10 cellular contexts compared by ENCODE assay signal in genomic region chr7:27032843-27033242, GRCh38.
A peak's percentile ranks its signal among the peaks of the same experiment; 100 is the strongest.
DNase-seq lines count a peak whose midpoint lies in the region; ATAC-seq and TF ChIP-seq lines count a peak whose summit lies in the region.
"Had no signal": no experiment of that assay in that cellular context is flagged by ENCODE, and none has a peak within 500 bp of the region (broad histone marks: within the 10 kb centered on the region; RNA-seq: fewer than 3 reads in every experiment).

No MANE protein-coding gene starts in this region.

- intact Hi-C loops in upper lobe of right lung (cut with DNase I) = no loop called here

- in situ Hi-C loops in G401 (cut with HindIII; ENCODE audit: low sequenced_read_pairs) (no loop called here), brain microvascular endothelial cell (cut with HindIII; ENCODE audit: low pct_ligation_motif_present, low sequenced_read_pairs) (no loop called here)

- H3K4me1 ChIP-seq in upper lobe of right lung = peaks cover 8% of the 10 kb centered on the region

- no peak for ATAC-seq in upper lobe of right lung
- ATAC-seq in GM18909 (IDR thresholded peaks at IDR 0.05; ENCODE audit: poor library complexity, unreplicated experiment) = no peak
- ATAC-seq: right lobe of liver had no signal

- no peak for TF ChIP-seq CTCF in brain microvascular endothelial cell (IDR thresholded peaks at IDR 0.05; ENCODE audit: low read depth, low read length, missing control alignments)
- no peak for TF ChIP-seq CTCF in upper lobe of right lung (IDR thresholded peaks at IDR 0.05)

- H3K4me3 ChIP-seq in brain microvascular endothelial cell (ENCODE audit: low read depth, low read length) (no peak overlapping the region), upper lobe of right lung (no peak overlapping the region)
- H3K4me3 ChIP-seq: right lobe of liver had no signal

- no peaks in the 10 kb centered on the region for H3K9me3 ChIP-seq in upper lobe of right lung
- H3K9me3 ChIP-seq: Caco-2, right lobe of liver had no signal

- DNase-seq in Ammon's horn (ENCODE audit: low spot score) = peak; percentile 23
- peak; percentile 16 for DNase-seq in G401 (ENCODE audit: low spot score)
- peak; percentile 55 for DNase-seq in NCI-H2107 (lab: John Stamatoyannopoulos, UW)
- peak; percentile 17 for DNase-seq in glomerular visceral epithelial cell (ENCODE audit: extremely low spot score)
- no peak for DNase-seq in HK-2 (ENCODE audit: unreplicated experiment)
- no peak for DNase-seq in brain microvascular endothelial cell
- no peak for DNase-seq in upper lobe of right lung
- DNase-seq: Caco-2, right lobe of liver had no signal

- H3K27me3 ChIP-seq in brain microvascular endothelial cell (replicated peaks) = no peaks in the 10 kb centered on the region
- no peaks in the 10 kb centered on the region for H3K27me3 ChIP-seq in upper lobe of right lung
- H3K27me3 ChIP-seq: right lobe of liver had no signal

- H3K36me3 ChIP-seq in brain microvascular endothelial cell (replicated peaks) = no peaks in the 10 kb centered on the region
- no peaks in the 10 kb centered on the region for H3K36me3 ChIP-seq in upper lobe of right lung
- H3K36me3 ChIP-seq: right lobe of liver had no signal

- H3K27ac ChIP-seq in brain microvascular endothelial cell = no peak overlapping the region
- H3K27ac ChIP-seq in upper lobe of right lung = no peak overlapping the region
- H3K27ac ChIP-seq: right lobe of liver had no signal

Comparison
In these comparisons a context has a peak if more than half of its experiments do, and no peak if none do; other contexts are left out.
1. DNase-seq: peak in Ammon's horn (single experiment), G401 (single experiment), NCI-H2107 (single experiment) and glomerular visceral epithelial cell (single experiment); none in HK-2 (single experiment), brain microvascular endothelial cell (single experiment) and upper lobe of right lung (single experiment).